1 cellular context compared by ENCODE assay signal in the genomic region with DNA sequence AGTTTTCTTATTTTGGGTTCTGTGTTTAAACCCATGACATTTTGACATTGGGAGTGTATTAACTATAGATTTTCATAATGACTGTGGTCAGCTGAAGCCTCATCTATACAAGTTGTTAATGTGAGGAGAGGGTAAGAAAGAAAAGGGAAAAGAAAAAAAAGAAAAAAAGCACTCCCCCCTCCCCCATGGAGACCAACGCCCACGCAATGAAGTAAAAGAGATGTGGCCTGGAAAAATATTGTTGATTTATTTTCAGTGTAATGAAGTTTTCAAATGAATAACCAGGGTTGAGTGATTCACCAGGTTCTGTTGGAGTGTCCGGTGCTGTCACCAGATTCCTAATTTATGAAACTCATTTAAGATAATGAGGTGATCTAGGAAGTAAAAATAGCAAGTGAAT.
TF ChIP-seq lines count a peak whose summit lies in the region.

No MANE protein-coding gene starts in this region.

TF ChIP-seq in HEK293, 187 proteins besides CTCF, POLR2A, EP300 and RAD21 (continued from another document):
- TF ChIP-seq, protein P1, sequence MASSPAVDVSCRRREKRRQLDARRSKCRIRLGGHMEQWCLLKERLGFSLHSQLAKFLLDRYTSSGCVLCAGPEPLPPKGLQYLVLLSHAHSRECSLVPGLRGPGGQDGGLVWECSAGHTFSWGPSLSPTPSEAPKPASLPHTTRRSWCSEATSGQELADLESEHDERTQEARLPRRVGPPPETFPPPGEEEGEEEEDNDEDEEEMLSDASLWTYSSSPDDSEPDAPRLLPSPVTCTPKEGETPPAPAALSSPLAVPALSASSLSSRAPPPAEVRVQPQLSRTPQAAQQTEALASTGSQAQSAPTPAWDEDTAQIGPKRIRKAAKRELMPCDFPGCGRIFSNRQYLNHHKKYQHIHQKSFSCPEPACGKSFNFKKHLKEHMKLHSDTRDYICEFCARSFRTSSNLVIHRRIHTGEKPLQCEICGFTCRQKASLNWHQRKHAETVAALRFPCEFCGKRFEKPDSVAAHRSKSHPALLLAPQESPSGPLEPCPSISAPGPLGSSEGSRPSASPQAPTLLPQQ (tag by site-specific recombination; IDR thresholded peaks at IDR 0.05): no peak
- TF ChIP-seq ZNF121 (tag by site-specific recombination; IDR thresholded peaks at IDR 0.05) (no peak), ZFHX2 (tag by site-specific recombination; conservative IDR thresholded peaks at IDR 0.05) (peak; percentile 42), SALL2 (tag by site-specific recombination; IDR thresholded peaks at IDR 0.05; ENCODE audit: borderline replicate concordance) (no peak), ZNF623 (tag by site-specific recombination; IDR thresholded peaks at IDR 0.05) (no peak), GLIS2 (tag by site-specific recombination; IDR thresholded peaks at IDR 0.05) (no peak), SP2 (tag by site-specific recombination; IDR thresholded peaks at IDR 0.05) (no peak), ZNF174 (tag by site-specific recombination; IDR thresholded peaks at IDR 0.05) (no peak)
- TF ChIP-seq, protein P2, sequence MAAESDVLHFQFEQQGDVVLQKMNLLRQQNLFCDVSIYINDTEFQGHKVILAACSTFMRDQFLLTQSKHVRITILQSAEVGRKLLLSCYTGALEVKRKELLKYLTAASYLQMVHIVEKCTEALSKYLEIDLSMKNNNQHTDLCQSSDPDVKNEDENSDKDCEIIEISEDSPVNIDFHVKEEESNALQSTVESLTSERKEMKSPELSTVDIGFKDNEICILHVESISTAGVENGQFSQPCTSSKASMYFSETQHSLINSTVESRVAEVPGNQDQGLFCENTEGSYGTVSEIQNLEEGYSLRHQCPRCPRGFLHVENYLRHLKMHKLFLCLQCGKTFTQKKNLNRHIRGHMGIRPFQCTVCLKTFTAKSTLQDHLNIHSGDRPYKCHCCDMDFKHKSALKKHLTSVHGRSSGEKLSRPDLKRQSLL (tag by site-specific recombination; IDR thresholded peaks at IDR 0.05): no peak
- TF ChIP-seq, protein P3, sequence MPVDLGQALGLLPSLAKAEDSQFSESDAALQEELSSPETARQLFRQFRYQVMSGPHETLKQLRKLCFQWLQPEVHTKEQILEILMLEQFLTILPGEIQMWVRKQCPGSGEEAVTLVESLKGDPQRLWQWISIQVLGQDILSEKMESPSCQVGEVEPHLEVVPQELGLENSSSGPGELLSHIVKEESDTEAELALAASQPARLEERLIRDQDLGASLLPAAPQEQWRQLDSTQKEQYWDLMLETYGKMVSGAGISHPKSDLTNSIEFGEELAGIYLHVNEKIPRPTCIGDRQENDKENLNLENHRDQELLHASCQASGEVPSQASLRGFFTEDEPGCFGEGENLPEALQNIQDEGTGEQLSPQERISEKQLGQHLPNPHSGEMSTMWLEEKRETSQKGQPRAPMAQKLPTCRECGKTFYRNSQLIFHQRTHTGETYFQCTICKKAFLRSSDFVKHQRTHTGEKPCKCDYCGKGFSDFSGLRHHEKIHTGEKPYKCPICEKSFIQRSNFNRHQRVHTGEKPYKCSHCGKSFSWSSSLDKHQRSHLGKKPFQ (tag by site-specific recombination; IDR thresholded peaks at IDR 0.05): no peak
- TF ChIP-seq, protein P4, sequence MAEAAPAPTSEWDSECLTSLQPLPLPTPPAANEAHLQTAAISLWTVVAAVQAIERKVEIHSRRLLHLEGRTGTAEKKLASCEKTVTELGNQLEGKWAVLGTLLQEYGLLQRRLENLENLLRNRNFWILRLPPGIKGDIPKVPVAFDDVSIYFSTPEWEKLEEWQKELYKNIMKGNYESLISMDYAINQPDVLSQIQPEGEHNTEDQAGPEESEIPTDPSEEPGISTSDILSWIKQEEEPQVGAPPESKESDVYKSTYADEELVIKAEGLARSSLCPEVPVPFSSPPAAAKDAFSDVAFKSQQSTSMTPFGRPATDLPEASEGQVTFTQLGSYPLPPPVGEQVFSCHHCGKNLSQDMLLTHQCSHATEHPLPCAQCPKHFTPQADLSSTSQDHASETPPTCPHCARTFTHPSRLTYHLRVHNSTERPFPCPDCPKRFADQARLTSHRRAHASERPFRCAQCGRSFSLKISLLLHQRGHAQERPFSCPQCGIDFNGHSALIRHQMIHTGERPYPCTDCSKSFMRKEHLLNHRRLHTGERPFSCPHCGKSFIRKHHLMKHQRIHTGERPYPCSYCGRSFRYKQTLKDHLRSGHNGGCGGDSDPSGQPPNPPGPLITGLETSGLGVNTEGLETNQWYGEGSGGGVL (tag by site-specific recombination; IDR thresholded peaks at IDR 0.05): 0 out of 2 replicates have a peak, but pooled peaks have one; percentile 23
